Comparison of ENCODE assay signal across 8 cellular contexts in the genomic region with DNA sequence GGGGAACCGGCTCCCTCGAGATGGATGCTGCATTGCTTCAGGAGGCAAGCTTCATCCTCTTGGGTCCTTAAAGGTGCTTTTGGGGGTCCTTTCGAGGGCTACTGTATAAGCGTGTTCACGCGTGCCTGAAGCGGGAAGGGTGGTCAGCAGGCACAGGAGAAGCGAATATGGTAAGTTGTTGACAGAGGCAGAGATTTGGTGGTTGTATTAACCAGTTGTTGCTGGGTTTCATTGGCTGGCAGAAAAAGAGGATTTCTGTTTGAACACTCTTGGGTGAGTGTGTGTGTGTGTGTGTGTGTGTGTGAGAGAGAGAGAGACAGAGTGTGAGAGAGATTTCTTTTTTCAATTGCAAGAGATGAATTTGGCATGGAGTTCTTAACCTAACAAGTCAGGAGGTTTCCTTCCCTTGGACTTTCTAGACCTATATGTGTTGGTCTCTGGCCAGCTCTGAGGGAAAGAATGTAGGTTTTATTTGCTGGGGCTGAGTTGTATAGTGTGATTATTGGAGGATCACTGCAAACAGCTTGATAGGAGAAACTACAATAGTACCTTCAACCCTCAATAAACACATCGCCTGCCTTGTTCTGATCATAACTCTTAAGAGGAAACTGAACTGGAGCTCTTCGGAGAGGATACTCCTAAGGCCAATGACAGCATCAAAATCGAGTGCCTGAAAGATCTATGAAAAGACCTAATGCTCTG. TPM values are rescaled to one million over a fixed set of nuclear protein-coding genes. Genes with fewer than 3 reads are reported as not detected.
A peak's percentile ranks its signal among the peaks of the same experiment; 100 is the strongest.
DNase-seq lines count a peak whose midpoint lies in the region; TF ChIP-seq lines count a peak whose summit lies in the region.

No MANE protein-coding gene starts in this region.

- peak overlapping the region; percentile 92 for H3K4me3 Mint-ChIP-seq in activated naive CD4-positive, alpha-beta T cell treated with anti-CD3 and anti-CD28 coated beads, Interleukin-2, amount 50 U/mL, for 24 hours

- H3K36me3 ChIP-seq in breast epithelium (no peaks in the 10 kb centered on the region), urinary bladder (ENCODE audit: insufficient read depth) (no peaks in the 10 kb centered on the region)

- H3K4me1 ChIP-seq in breast epithelium: no peaks in the 10 kb centered on the region
- H3K4me1 ChIP-seq in urinary bladder (ENCODE audit: insufficient read depth): no peaks in the 10 kb centered on the region

- peak overlapping the region; percentile 93 to 96 for H3K27ac ChIP-seq in breast epithelium
- no peak overlapping the region for H3K27ac ChIP-seq in urinary bladder (ENCODE audit: low read depth)

- DNase-seq in activated naive CD4-positive, alpha-beta T cell treated with Interleukin-2 at 50 U/mL for 16 hours: no peak
- DNase-seq in MV-4-11 (lab: John Stamatoyannopoulos, UW) (peak; percentile 33), breast epithelium (ENCODE audit: low spot score in 2 of 2) (no peak), medulla oblongata (ENCODE audit: extremely low spot score) (peak; percentile 45), UCSD-AML1 (lab: John Stamatoyannopoulos, UW; ENCODE audit: unreplicated experiment) (no peak)
- DNase-seq in stimulated activated CD4-positive, alpha-beta T cell treated with anti-CD3 and anti-CD28 coated beads, Interleukin-4, amount 100 ng/mL, for 1 hour: no peak

- no peaks in the 10 kb centered on the region for H3K27me3 Mint-ChIP-seq in activated naive CD4-positive, alpha-beta T cell treated with anti-CD3 and anti-CD28 coated beads, Interleukin-2, amount 50 U/mL, for 24 hours

- H3K27me3 ChIP-seq in breast epithelium: no peaks in the 10 kb centered on the region

- H3K9me3 Mint-ChIP-seq in activated naive CD4-positive, alpha-beta T cell treated with anti-CD3 and anti-CD28 coated beads, Interleukin-2, amount 50 U/mL, for 24 hours: no peaks in the 10 kb centered on the region

- H3K36me3 Mint-ChIP-seq in activated naive CD4-positive, alpha-beta T cell treated with anti-CD3 and anti-CD28 coated beads, Interleukin-2, amount 50 U/mL, for 24 hours: no peaks in the 10 kb centered on the region

- intact Hi-C loops in breast epithelium (cut with DNase I; ENCODE audit: low total_unique reads): loop anchor here (2.0 to 5.0 kb wide), 2 partner anchors 16 to 446 kb away; no protein-coding TSS in a partner anchor

- WGBS in urinary bladder: 2% methylated on average over 11 of the region's 11 CpGs

- H3K9me3 ChIP-seq in breast epithelium: no peaks in the 10 kb centered on the region

- H3K4me3 ChIP-seq in breast epithelium (peak overlapping the region; percentile 80 to 90 (median 86)), urinary bladder (ENCODE audit: low read depth, low read length) (peak overlapping the region; percentile 95)

- TF ChIP-seq POLR2A in breast epithelium (IDR thresholded peaks at IDR 0.05): no peak

- peaks cover 39% of the 10 kb centered on the region for H3K4me1 Mint-ChIP-seq in activated naive CD4-positive, alpha-beta T cell treated with anti-CD3 and anti-CD28 coated beads, Interleukin-2, amount 50 U/mL, for 24 hours

- H3K27ac Mint-ChIP-seq in activated naive CD4-positive, alpha-beta T cell treated with anti-CD3 and anti-CD28 coated beads, Interleukin-2, amount 50 U/mL, for 24 hours: peak overlapping the region; percentile 71

- TF ChIP-seq CTCF in breast epithelium (IDR thresholded peaks at IDR 0.05): no peak

RNA-seq across cellular contexts. Expression of a gene that starts 1.1 kb away (rescaled TPM):
- total RNA-seq in breast epithelium (10 to 100 TPM; 11.7 to 27.4 (median 20.6) TPM), urinary bladder (65.7 TPM)
- 17.6 TPM for polyA plus RNA-seq in urinary bladder

Comparison
In these comparisons a context has a peak if more than half of its experiments do, and no peak if none do; other contexts are left out.
1. DNase-seq: peak in MV-4-11 (single experiment) and medulla oblongata (single experiment); none in activated naive CD4-positive, alpha-beta T cell treated with Interleukin-2 at 50 U/mL for 16 hours (single experiment), breast epithelium (0 of 2), UCSD-AML1 (single experiment) and stimulated activated CD4-positive, alpha-beta T cell treated with anti-CD3 and anti-CD28 coated beads, Interleukin-4, amount 100 ng/mL, for 1 hour (single experiment).